In the genomic region with DNA sequence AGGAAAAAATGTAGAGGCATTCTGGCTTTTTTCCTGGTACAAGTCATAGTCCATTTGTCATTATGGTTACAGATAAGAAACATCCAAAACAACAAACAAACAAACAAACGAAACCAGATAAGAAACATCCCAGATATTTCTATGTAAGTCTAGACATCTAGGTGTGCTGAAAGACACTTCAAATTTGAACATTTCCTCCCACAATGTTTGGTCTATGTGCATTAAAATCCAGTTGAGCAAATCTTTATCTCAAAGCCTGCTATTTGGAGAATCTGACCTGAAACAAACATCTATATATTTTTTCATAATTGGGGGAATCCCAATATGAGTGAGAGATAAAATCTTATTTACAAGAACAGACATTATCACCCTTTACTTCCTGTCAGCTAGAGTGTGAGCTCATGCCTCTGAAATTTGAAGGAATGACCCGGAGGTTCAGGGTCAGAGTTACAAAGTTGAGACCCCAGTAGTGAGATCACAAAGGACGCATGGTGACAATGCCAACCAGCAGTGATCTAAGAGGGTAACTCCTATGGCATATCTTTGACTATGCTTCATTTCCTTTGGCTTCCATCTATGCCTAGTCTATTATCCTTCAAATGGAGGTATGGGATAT, we compare ENCODE assay signal across 18 cellular contexts.
"Had no signal": no experiment of that assay in that cellular context is flagged by ENCODE, and none has a peak within 500 bp of the region (broad histone marks: within the 10 kb centered on the region; RNA-seq: fewer than 3 reads in every experiment).

No MANE protein-coding gene starts in this region.

- ATAC-seq: gastrocnemius medialis; heart right ventricle; left lung; lower lobe of right lung; natural killer cell treated with Interleukin-12 subunit alpha and Interleukin-12 subunit beta and Interleukin-15 and Interleukin-18, amount 100 ng/mL, for 72 hours; stimulated activated naive B cell treated with anti-CD40 and anti-IgM and Interleukin-4, amounts not matched to agents 10 μg/mL and 1 μg/mL and 100 μg/mL, for 72 hours; stimulated activated naive CD8-positive, alpha-beta T cell treated with anti-CD3 and anti-CD28 coated beads, Interleukin-15, amount 100 ng/mL, for 72 hours had no signal

- DNase-seq: effector CD4-positive, alpha-beta T cell; endodermal cell; gastrocnemius medialis; heart right ventricle; hypothalamus; islet precursor cell; left lung; lower lobe of right lung; midbrain; nucleus accumbens; ovary; sigmoid colon; stimulated activated CD4-positive, alpha-beta T cell treated with anti-CD3 and anti-CD28 coated beads, Interleukin-2, amount 100 ng/mL, for 24 hours; stimulated activated CD4-positive, alpha-beta T cell treated with anti-CD3 and anti-CD28 coated beads, Interleukin-4, amount 100 ng/mL, for 4 hours; stimulated activated naive B cell treated with anti-CD40 and anti-IgM and Interleukin-4, amounts not matched to agents 10 μg/mL and 1 μg/mL and 100 μg/mL, for 72 hours; stimulated activated naive CD8-positive, alpha-beta T cell treated with anti-CD3 and anti-CD28 coated beads, Interleukin-15, amount 100 ng/mL, for 72 hours; testis had no signal
